30 cellular contexts compared by ENCODE assay signal in genomic region chr5:83370957-83371356, GRCh38.
"Had no signal": no experiment of that assay in that cellular context is flagged by ENCODE, and none has a peak within 500 bp of the region (broad histone marks: within the 10 kb centered on the region; RNA-seq: fewer than 3 reads in every experiment).

No MANE protein-coding gene starts in this region.

- H3K27me3 ChIP-seq: adrenal gland, brain microvascular endothelial cell, MG63, SJCRH30 had no signal

- H3K9me3 Mint-ChIP-seq: activated naive CD4-positive, alpha-beta T cell treated with anti-CD3 and anti-CD28 coated beads for 36 hours; activated naive CD4-positive, alpha-beta T cell treated with anti-CD3 and anti-CD28 coated beads, Interleukin-2, amount 50 U/mL, for 72 hours; activated T-cell treated with anti-CD3 and anti-CD28 coated beads, Interleukin-2, amount 50 U/mL, for 4 hours; activated T-helper 1 cell treated with anti-CD3 and anti-CD28 coated beads, Interleukin-12 subunit alpha, Interleukin-12 subunit beta, Interleukin-2, Interleukin-4 antibody, amounts not matched to agents 30 ng/mL and 10 ng/mL and 1 ng/mL, durations not matched to agents 14 hours and 24 hours and 36 hours had no signal

- DNase-seq: activated CD4-positive, alpha-beta T cell treated with anti-CD3 and anti-CD28 coated beads, Interleukin-2, amount 10 ng/mL, durations not matched to agents 24 days and 14 days; activated CD4-positive, alpha-beta T cell treated with anti-CD3 and anti-CD28 coated beads, Interleukin-2, amount 50 U/mL, for 48 hours; activated CD8-positive, alpha-beta memory T cell treated with anti-CD3 and anti-CD28 coated beads, Interleukin-2, amount 50 U/mL, for 4 hours; activated gamma-delta T cell treated with Interleukin-2 at 50 U/mL for 16 hours; activated naive CD4-positive, alpha-beta T cell treated with anti-CD3 and anti-CD28 coated beads for 36 hours; activated T-cell treated with anti-CD3 and anti-CD28 coated beads for 4 hours; activated T-cell treated with anti-CD3 and anti-CD28 coated beads, Interleukin-2, amount 50 U/mL, for 4 hours; adrenal gland; anterior cingulate cortex; brain microvascular endothelial cell; central memory CD4-positive, alpha-beta T cell; Kasumi-1; KG1; MG63; NCI-H1048; NCI-H1105 treated with DMSO at 0.1 percent for 48 hours; NCI-H1436 treated with DMSO at 0.1 percent for 48 hours; NCI-H1694 treated with DMSO at 0.1 percent for 48 hours; NCI-H2029; NCI-H345; NCI-H510A; NCI-H526 treated with DMSO at 0.1 percent for 48 hours; NCI-H774; SHP77; SJCRH30; T1000 had no signal

- H3K27ac ChIP-seq: adrenal gland, brain microvascular endothelial cell, SJCRH30, SK-N-MC had no signal

- H3K4me1 ChIP-seq: adrenal gland, SJCRH30 had no signal

- ATAC-seq: activated naive CD4-positive, alpha-beta T cell treated with anti-CD3 and anti-CD28 coated beads, Interleukin-2, amount 50 U/mL, for 72 hours; activated T-cell treated with anti-CD3 and anti-CD28 coated beads, Interleukin-2, amount 50 U/mL, for 4 hours; Panc1 had no signal

- H3K4me1 Mint-ChIP-seq: activated CD4-positive, alpha-beta T cell treated with anti-CD3 and anti-CD28 coated beads, Interleukin-2, amount 10 ng/mL, durations not matched to agents 24 days and 14 days had no signal

- H3K27ac Mint-ChIP-seq: activated CD4-positive, alpha-beta T cell treated with anti-CD3 and anti-CD28 coated beads, Interleukin-2, amount 10 ng/mL, durations not matched to agents 24 days and 14 days; activated naive CD4-positive, alpha-beta T cell treated with anti-CD3 and anti-CD28 coated beads for 36 hours; activated naive CD4-positive, alpha-beta T cell treated with anti-CD3 and anti-CD28 coated beads, Interleukin-2, amount 50 U/mL, for 72 hours; activated T-helper 1 cell treated with anti-CD3 and anti-CD28 coated beads, Interleukin-12 subunit alpha, Interleukin-12 subunit beta, Interleukin-2, Interleukin-4 antibody, amounts not matched to agents 30 ng/mL and 10 ng/mL and 1 ng/mL, durations not matched to agents 14 hours and 24 hours and 36 hours had no signal

- H3K36me3 Mint-ChIP-seq: activated naive CD4-positive, alpha-beta T cell treated with anti-CD3 and anti-CD28 coated beads, Interleukin-2, amount 50 U/mL, for 72 hours had no signal

- H3K36me3 ChIP-seq: adrenal gland, brain microvascular endothelial cell, MG63, SJCRH30 had no signal

- H3K9me3 ChIP-seq: adrenal gland, MG63, SJCRH30 had no signal

- H3K4me3 Mint-ChIP-seq: activated CD4-positive, alpha-beta T cell treated with anti-CD3 and anti-CD28 coated beads, Interleukin-2, amount 10 ng/mL, durations not matched to agents 24 days and 14 days; activated naive CD4-positive, alpha-beta T cell treated with anti-CD3 and anti-CD28 coated beads for 36 hours; activated T-cell treated with anti-CD3 and anti-CD28 coated beads, Interleukin-2, amount 50 U/mL, for 4 hours; activated T-helper 1 cell treated with anti-CD3 and anti-CD28 coated beads, Interleukin-12 subunit alpha, Interleukin-12 subunit beta, Interleukin-2, Interleukin-4 antibody, amounts not matched to agents 30 ng/mL and 10 ng/mL and 1 ng/mL, durations not matched to agents 14 hours and 24 hours and 36 hours had no signal

- H3K4me3 ChIP-seq: adrenal gland, MG63, SJCRH30, SK-N-MC had no signal
